In the genomic region with DNA sequence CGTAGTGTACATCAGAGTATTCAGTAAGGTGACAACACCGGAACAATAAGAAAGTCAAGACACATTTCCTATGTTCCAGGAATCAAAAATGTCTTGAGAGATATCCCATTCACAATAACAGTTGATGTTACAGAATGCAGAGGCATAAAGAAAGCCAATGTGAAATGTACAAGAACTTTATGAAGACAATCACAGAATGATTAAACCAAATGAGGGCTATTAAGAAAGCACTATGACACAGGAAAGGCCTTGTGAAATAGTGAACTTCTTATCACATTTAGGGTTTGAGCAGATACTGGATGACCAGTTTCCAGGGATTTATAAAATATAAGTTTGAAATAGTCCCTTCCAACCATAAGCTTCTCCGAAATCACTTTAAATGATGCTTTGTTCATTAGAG, we compare ENCODE assay signal across 25 cellular contexts. TPM values are rescaled to one million over a fixed set of nuclear protein-coding genes. Genes with fewer than 3 reads are reported as not detected.
"Had no signal": no experiment of that assay in that cellular context is flagged by ENCODE, and none has a peak within 500 bp of the region (broad histone marks: within the 10 kb centered on the region; RNA-seq: fewer than 3 reads in every experiment).

No MANE protein-coding gene starts in this region.

- H3K4me3 ChIP-seq: colonic mucosa, esophagus squamous epithelium, gastrocnemius medialis, heart right ventricle, left ventricle myocardium inferior, lower lobe of right lung had no signal

- DNase-seq: colonic mucosa; cortex of kidney; effector CD8-positive, alpha-beta T cell; effector memory CD8-positive, alpha-beta T cell; endodermal cell; erythroblast; esophagus squamous epithelium; foreskin fibroblast; foreskin melanocyte; gastrocnemius medialis; glutamatergic neuron; head of caudate nucleus; heart right ventricle; hippocampal formation; left cardiac atrium; left ventricle myocardium inferior; lower lobe of right lung; mesenchymal stem cell; naive thymus-derived CD4-positive, alpha-beta T cell; natural killer cell had no signal

- H3K27ac ChIP-seq: colonic mucosa, epithelial cell of prostate, esophagus squamous epithelium, gastrocnemius medialis, heart right ventricle, left ventricle myocardium inferior, lower lobe of right lung had no signal

- H3K27me3 ChIP-seq: colonic mucosa, esophagus squamous epithelium, gastrocnemius medialis, heart right ventricle had no signal

- H3K36me3 ChIP-seq: colonic mucosa, esophagus squamous epithelium, gastrocnemius medialis, heart right ventricle, left ventricle myocardium inferior, lower lobe of right lung had no signal

- H3K4me1 ChIP-seq: colonic mucosa, esophagus squamous epithelium, gastrocnemius medialis, heart right ventricle, left ventricle myocardium inferior, lower lobe of right lung had no signal

- H3K9me3 ChIP-seq: colonic mucosa, esophagus squamous epithelium, gastrocnemius medialis, lower lobe of right lung had no signal

- ATAC-seq: effector memory CD8-positive, alpha-beta T cell; esophagus mucosa; gastrocnemius medialis; heart right ventricle; left cardiac atrium; left lobe of liver; lower lobe of right lung; naive thymus-derived CD4-positive, alpha-beta T cell; natural killer cell had no signal

RNA-seq across cellular contexts. Expression of a gene that starts 52.7 kb away (rescaled TPM):
- total RNA-seq: gastrocnemius medialis, left ventricle myocardium inferior, lung microvascular endothelial cell, mesenteric fat pad had no signal
- polyA plus RNA-seq: heart right ventricle had no signal
